In genomic region chr6:13046084-13046483, GRCh38 we compare ENCODE assay signal across 29 cellular contexts.
"Had no signal": no experiment of that assay in that cellular context is flagged by ENCODE, and none has a peak within 500 bp of the region (broad histone marks: within the 10 kb centered on the region; RNA-seq: fewer than 3 reads in every experiment).

No MANE protein-coding gene starts in this region.

- H3K9ac ChIP-seq: parathyroid adenoma had no signal

- H3K4me1 Mint-ChIP-seq: endodermal cell, immature natural killer cell, memory B cell, mesothelial cell of epicardium, neural crest cell had no signal

- H3K36me3 ChIP-seq: colonic mucosa, esophagus muscularis mucosa, right lobe of liver, suprapubic skin, transverse colon, upper lobe of right lung, uterus had no signal

- H3K9me3 Mint-ChIP-seq: dendritic cell treated with granulocyte-macrophage colony-stimulating factor and Interleukin-4, amounts not matched to agents 40 ng/mL and 50 ng/mL, for 4 days; endodermal cell; immature natural killer cell; memory B cell; mesothelial cell of epicardium; naive B cell; natural killer cell treated with Interleukin-12 subunit alpha and Interleukin-12 subunit beta and Interleukin-15 and Interleukin-18, amount 100 ng/mL, for 72 hours; stimulated activated naive CD8-positive, alpha-beta T cell treated with anti-CD3 and anti-CD28 coated beads, Interleukin-15, amount 100 ng/mL, for 72 hours had no signal

- H3K4me3 ChIP-seq: colonic mucosa, esophagus muscularis mucosa, lung, mucosa of descending colon, right lobe of liver, suprapubic skin, transverse colon, upper lobe of right lung, uterus had no signal

- H3K4me3 Mint-ChIP-seq: dendritic cell treated with granulocyte-macrophage colony-stimulating factor and Interleukin-4, amounts not matched to agents 40 ng/mL and 50 ng/mL, for 4 days; endodermal cell; immature natural killer cell; memory B cell; mesothelial cell of epicardium; naive B cell; natural killer cell treated with Interleukin-12 subunit alpha and Interleukin-12 subunit beta and Interleukin-15 and Interleukin-18, amount 100 ng/mL, for 72 hours; neural crest cell; stimulated activated naive CD8-positive, alpha-beta T cell treated with anti-CD3 and anti-CD28 coated beads, Interleukin-15, amount 100 ng/mL, for 72 hours had no signal

- ATAC-seq: mucosa of descending colon; natural killer cell treated with Interleukin-12 subunit alpha and Interleukin-12 subunit beta and Interleukin-15 and Interleukin-18, amount 100 ng/mL, for 72 hours; right lobe of liver; stimulated activated naive CD8-positive, alpha-beta T cell treated with anti-CD3 and anti-CD28 coated beads, Interleukin-15, amount 100 ng/mL, for 72 hours had no signal

- H3K9me3 ChIP-seq: colonic mucosa, esophagus muscularis mucosa, mucosa of descending colon, right lobe of liver, suprapubic skin, transverse colon, upper lobe of right lung, uterus had no signal

- H3K27ac ChIP-seq: colonic mucosa, epithelial cell of prostate, esophagus muscularis mucosa, parathyroid adenoma, right lobe of liver, suprapubic skin, transverse colon, upper lobe of right lung, uterus had no signal

- H2AFZ ChIP-seq: parathyroid adenoma had no signal

- H3K27me3 ChIP-seq: colonic mucosa, esophagus muscularis mucosa, right lobe of liver, suprapubic skin, transverse colon, upper lobe of right lung, uterus had no signal

- H3K27ac Mint-ChIP-seq: dendritic cell treated with granulocyte-macrophage colony-stimulating factor and Interleukin-4, amounts not matched to agents 40 ng/mL and 50 ng/mL, for 4 days; endodermal cell; immature natural killer cell; memory B cell; mesothelial cell of epicardium; natural killer cell treated with Interleukin-12 subunit alpha and Interleukin-12 subunit beta and Interleukin-15 and Interleukin-18, amount 100 ng/mL, for 72 hours; progenitor cell of endocrine pancreas; stimulated activated naive CD8-positive, alpha-beta T cell treated with anti-CD3 and anti-CD28 coated beads, Interleukin-15, amount 100 ng/mL, for 72 hours had no signal

- H3K36me3 Mint-ChIP-seq: immature natural killer cell; memory B cell; mesothelial cell of epicardium; naive B cell; natural killer cell treated with Interleukin-12 subunit alpha and Interleukin-12 subunit beta and Interleukin-15 and Interleukin-18, amount 100 ng/mL, for 72 hours had no signal

- H3K79me2 ChIP-seq: parathyroid adenoma had no signal

- DNase-seq: colonic mucosa; effector CD8-positive, alpha-beta T cell; endodermal cell; hypothalamus; immature natural killer cell; islet precursor cell; kidney glomerular epithelial cell; mucosa of descending colon; naive B cell; right lobe of liver; small intestine; stimulated activated CD4-positive, alpha-beta T cell treated with anti-CD3 and anti-CD28 coated beads, Interleukin-15, amount 100 ng/mL, for 24 hours; stimulated activated CD4-positive, alpha-beta T cell treated with anti-CD3 and anti-CD28 coated beads, Interleukin-2, amount 100 ng/mL, for 48 hours; stimulated activated naive CD4-positive, alpha-beta T cell; stimulated activated naive CD8-positive, alpha-beta T cell treated with anti-CD3 and anti-CD28 coated beads, Interleukin-15, amount 100 ng/mL, for 72 hours; transverse colon; upper lobe of right lung; uterus had no signal

- H3K4me1 ChIP-seq: colonic mucosa, parathyroid adenoma, right lobe of liver, transverse colon, upper lobe of right lung, uterus had no signal
